ENCODE assay signal across 24 cellular contexts in genomic region chr9:89010056-89010455, GRCh38. TPM values are rescaled to one million over a fixed set of nuclear protein-coding genes. Genes with fewer than 3 reads are reported as not detected.
"Had no signal": no experiment of that assay in that cellular context is flagged by ENCODE, and none has a peak within 500 bp of the region (broad histone marks: within the 10 kb centered on the region; RNA-seq: fewer than 3 reads in every experiment).

No MANE protein-coding gene starts in this region.

- H3K4me3 ChIP-seq: dorsolateral prefrontal cortex, gastrocnemius medialis, left lung, mucosa of descending colon, psoas muscle, spleen, thoracic aorta, tibial nerve, upper lobe of right lung, uterus had no signal

- H3K9me3 Mint-ChIP-seq: mesothelial cell of epicardium; naive thymus-derived CD4-positive, alpha-beta T cell; nephron; stimulated activated memory B cell treated with anti-CD40 and anti-IgM and Interleukin-4, amounts not matched to agents 10 μg/mL and 1 μg/mL and 100 μg/mL, for 72 hours had no signal

- H3K9me3 ChIP-seq: gastrocnemius medialis, left lung, mucosa of descending colon, psoas muscle, spleen, thoracic aorta, tibial nerve, upper lobe of right lung, uterus had no signal

- H3K4me3 Mint-ChIP-seq: mesothelial cell of epicardium; naive thymus-derived CD4-positive, alpha-beta T cell; nephron; stimulated activated memory B cell treated with anti-CD40 and anti-IgM and Interleukin-4, amounts not matched to agents 10 μg/mL and 1 μg/mL and 100 μg/mL, for 72 hours had no signal

- H3K36me3 ChIP-seq: gastrocnemius medialis, left lung, thoracic aorta, tibial nerve, upper lobe of right lung, uterus had no signal

- H3K27ac Mint-ChIP-seq: mesothelial cell of epicardium; naive thymus-derived CD4-positive, alpha-beta T cell; nephron; stimulated activated memory B cell treated with anti-CD40 and anti-IgM and Interleukin-4, amounts not matched to agents 10 μg/mL and 1 μg/mL and 100 μg/mL, for 72 hours had no signal

- DNase-seq: dorsolateral prefrontal cortex; effector CD4-positive, alpha-beta T cell; foreskin fibroblast; gastrocnemius medialis; left cardiac atrium; mesenchymal stem cell; mucosa of descending colon; naive thymus-derived CD4-positive, alpha-beta T cell; nucleus accumbens; psoas muscle; spleen; stimulated activated CD4-positive, alpha-beta T cell treated with anti-CD3 and anti-CD28 coated beads, Interleukin-4, amount 100 ng/mL, for 4 hours; stimulated activated naive CD8-positive, alpha-beta T cell treated with anti-CD3 and anti-CD28 coated beads, Interleukin-15, Interleukin-2, amounts not matched to agents 100 U/mL and 50 U/mL, for 24 hours; upper lobe of right lung; uterus had no signal

- H3K36me3 Mint-ChIP-seq: mesothelial cell of epicardium; naive thymus-derived CD4-positive, alpha-beta T cell; stimulated activated memory B cell treated with anti-CD40 and anti-IgM and Interleukin-4, amounts not matched to agents 10 μg/mL and 1 μg/mL and 100 μg/mL, for 72 hours had no signal

- ATAC-seq: esophagus mucosa; gastrocnemius medialis; left cardiac atrium; left lung; mucosa of descending colon; naive thymus-derived CD4-positive, alpha-beta T cell; psoas muscle; sciatic nerve; stimulated activated memory B cell treated with anti-CD40 and anti-IgM and Interleukin-4, amounts not matched to agents 10 μg/mL and 1 μg/mL and 100 μg/mL, for 72 hours; stimulated activated naive CD8-positive, alpha-beta T cell treated with anti-CD3 and anti-CD28 coated beads, Interleukin-15, Interleukin-2, amounts not matched to agents 100 U/mL and 50 U/mL, for 24 hours; upper lobe of right lung had no signal

- H3K4me1 ChIP-seq: gastrocnemius medialis, left lung, psoas muscle, spleen, upper lobe of right lung, uterus had no signal

- H3K27me3 ChIP-seq: dorsolateral prefrontal cortex, gastrocnemius medialis, left lung, tibial nerve, upper lobe of right lung, uterus had no signal

- H3K27ac ChIP-seq: epithelial cell of prostate, gastrocnemius medialis, left lung, psoas muscle, spleen, thoracic aorta, tibial nerve, upper lobe of right lung, uterus had no signal

- H3K4me1 Mint-ChIP-seq: stimulated activated memory B cell treated with anti-CD40 and anti-IgM and Interleukin-4, amounts not matched to agents 10 μg/mL and 1 μg/mL and 100 μg/mL, for 72 hours had no signal

RNA-seq across cellular contexts. Expression of gene S1PR3, which starts 18.8 kb away (rescaled TPM):
- polyA plus RNA-seq: naive thymus-derived CD4-positive, alpha-beta T cell had no signal
